In the genomic region with DNA sequence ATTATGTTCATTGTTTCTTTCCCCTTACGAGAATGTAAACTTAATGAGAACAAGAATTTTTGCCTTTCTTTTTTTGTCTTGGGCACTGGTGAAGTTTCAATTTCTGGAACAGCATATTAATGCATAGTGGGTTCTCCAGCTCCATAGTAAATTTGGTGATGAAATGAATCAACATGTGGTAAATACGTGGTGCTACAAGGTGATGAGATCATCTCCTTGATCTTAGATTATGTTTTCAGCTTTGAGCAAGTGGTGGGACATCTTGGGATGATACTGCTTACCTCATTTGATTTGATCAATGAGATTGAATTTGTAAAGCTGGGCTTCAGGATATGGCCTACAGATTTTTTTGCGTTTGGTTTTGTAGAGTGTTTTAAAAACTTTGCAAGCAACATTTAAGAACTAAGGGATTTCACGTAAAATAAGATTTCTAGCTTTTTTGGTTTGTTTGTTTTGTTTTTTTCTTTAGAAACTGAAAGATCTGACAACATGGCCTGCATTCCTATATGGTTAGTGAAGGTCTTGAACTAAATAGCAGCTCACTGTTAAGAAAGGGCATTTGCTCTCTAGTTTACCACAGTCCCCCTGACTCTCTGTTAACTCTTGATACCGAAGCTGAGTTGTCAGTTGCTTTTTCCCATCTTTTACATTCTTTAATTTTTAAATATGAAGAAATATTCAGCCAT, we compare ENCODE assay signal across 16 cellular contexts. TPM values are rescaled to one million over a fixed set of nuclear protein-coding genes. Genes with fewer than 3 reads are reported as not detected.
DNase-seq lines count a peak whose midpoint lies in the region; ATAC-seq and TF ChIP-seq lines count a peak whose summit lies in the region.
"Had no signal": no experiment of that assay in that cellular context is flagged by ENCODE, and none has a peak within 500 bp of the region (broad histone marks: within the 10 kb centered on the region; RNA-seq: fewer than 3 reads in every experiment).

No MANE protein-coding gene starts in this region.

- no peak overlapping the region for H3K9ac ChIP-seq in SK-N-SH

- no TSS peak for BruUV-seq in PC-9 (replicated peaks; lab: Mats Ljungman, UMichigan)

- 86% methylated on average over 5 of the region's 5 CpGs for WGBS in SK-N-SH (ENCODE audit: low lambda C conversion rate)

- intact Hi-C loops in PC-9 (cut with micrococcal nuclease; ENCODE audit: unreplicated experiment): no loop called here

- H3K9me2 ChIP-seq in PC-9 (ENCODE audit: insufficient read depth) (no peaks in the 10 kb centered on the region), SK-N-SH (no peaks in the 10 kb centered on the region)

- H3K9me3 ChIP-seq in PC-9 (ENCODE audit: insufficient read depth, low read depth) (0 out of 2 replicates have a peak, but pooled peaks cover 3% of the 10 kb centered on the region), osteoblast (ENCODE audit: low read depth, low read length) (no peaks in the 10 kb centered on the region), SK-N-SH (no peaks in the 10 kb centered on the region)
- H3K9me3 ChIP-seq: right atrium auricular region, upper lobe of right lung had no signal

- H3K79me2 ChIP-seq in PC-9 (ENCODE audit: low read depth) (peaks cover 100% of the 10 kb centered on the region), osteoblast (ENCODE audit: insufficient read depth, low read length) (peaks cover 100% of the 10 kb centered on the region), SK-N-SH (ENCODE audit: insufficient read depth) (peaks cover 99% of the 10 kb centered on the region)

- no peak overlapping the region for H3K4me2 ChIP-seq in PC-9
- peak overlapping the region; percentile 24 for H3K4me2 ChIP-seq in osteoblast (ENCODE audit: insufficient read depth, low read length)
- H3K4me2 ChIP-seq in SK-N-SH: no peak overlapping the region

- CTCF ChIA-PET in PC-9 (lab: Charles Lee): interaction anchor here (0.5 kb wide), 1 partner anchor 583 kb away, joined by 12 read pairs; no protein-coding TSS in a partner anchor
- CTCF ChIA-PET in SK-N-SH (lab: Yijun Ruan, JAX): interaction anchor here (1.4 kb wide), 1 partner anchor 10 kb away, joined by 4 read pairs; no protein-coding TSS in a partner anchor

- TF ChIP-seq EP300 in SK-N-SH (IDR thresholded peaks at IDR 0.05; ENCODE audit: borderline replicate concordance in 1 of 2, low read depth in 1 of 2, low read length in 1 of 2): no peak

- no peak for TF ChIP-seq RAD21 in SK-N-SH (IDR thresholded peaks at IDR 0.05; ENCODE audit: low read length)

- H2AFZ ChIP-seq in PC-9 (no peak overlapping the region), osteoblast (ENCODE audit: low read length) (no peak overlapping the region), SK-N-SH (ENCODE audit: low read depth) (no peak overlapping the region)

- H3K27ac ChIP-seq in PC-9 (peak overlapping the region; percentile 46), osteoblast (ENCODE audit: low read depth, low read length) (peak overlapping the region; percentile 85), SK-N-SH (ENCODE audit: low read depth in 2 of 2, low read length in 1 of 2) (no peak overlapping the region; a peak in 1 of 4 replicates), substantia nigra (ENCODE audit: low read depth, low read length, poor library complexity, severe bottlenecking) (no peak overlapping the region)
- H3K27ac ChIP-seq: right atrium auricular region, upper lobe of right lung had no signal

- peaks cover 87% of the 10 kb centered on the region for H3K36me3 ChIP-seq in PC-9 (ENCODE audit: low read depth)
- peaks cover 24% of the 10 kb centered on the region for H3K36me3 ChIP-seq in osteoblast (ENCODE audit: insufficient read depth, low read length)
- peaks cover 0 to 44% of the 10 kb centered on the region in 2 experiments for H3K36me3 ChIP-seq in SK-N-SH (replicated peaks in 1 of 2; ENCODE audit: control insufficient read depth in 1 of 2, insufficient read depth in 2 of 2, low read length in 1 of 2)
- H3K36me3 ChIP-seq: right atrium auricular region had no signal

- peak; percentile 28 to 54 for ATAC-seq in activated CD4-positive, CD25-positive, alpha-beta regulatory T cell treated with anti-CD3 and anti-CD28 coated beads, Interleukin-2, amount 50 U/mL, for 24 hours
- no peak for ATAC-seq in HG02759 (IDR thresholded peaks at IDR 0.05; ENCODE audit: unreplicated experiment)
- ATAC-seq: left lobe of liver; naive thymus-derived CD8-positive, alpha-beta T cell; upper lobe of right lung had no signal

- H4K20me1 ChIP-seq in PC-9 (ENCODE audit: insufficient read depth) (peaks cover 96% of the 10 kb centered on the region), osteoblast (ENCODE audit: insufficient read depth, low read length) (peaks cover 67% of the 10 kb centered on the region), SK-N-SH (ENCODE audit: insufficient read depth) (peaks cover 84% of the 10 kb centered on the region)

- H3K4me1 ChIP-seq in PC-9 (replicated peaks; ENCODE audit: insufficient read depth) (peaks cover 32% of the 10 kb centered on the region), osteoblast (ENCODE audit: insufficient read depth, low read length) (peaks cover 69% of the 10 kb centered on the region), SK-N-SH (ENCODE audit: control insufficient read depth in 1 of 2, insufficient read depth in 2 of 2, low read depth in 1 of 2, low read length in 1 of 2) (peaks cover 11 to 43% of the 10 kb centered on the region in 2 experiments; a peak in 3 of 4 replicates)

- no peak for DNase-seq in activated CD4-positive, CD25-positive, alpha-beta regulatory T cell treated with anti-CD3 and anti-CD28 coated beads, Interleukin-2, amount 50 U/mL, for 72 hours
- DNase-seq in PC-9 (no peak), choroid plexus epithelial cell (ENCODE audit: low read depth) (peak; percentile 81), osteoblast (ENCODE audit: insufficient read length, low spot score, missing footprints) (no peak), SK-N-SH (no peak), substantia nigra (lab: John Stamatoyannopoulos, UW) (no peak)
- DNase-seq: 8988T; activated CD4-positive, alpha-beta T cell treated with anti-CD3 and anti-CD28 coated beads, Interleukin-2, amount 50 U/mL, for 48 hours; naive thymus-derived CD8-positive, alpha-beta T cell; stimulated activated CD4-positive, alpha-beta T cell treated with anti-CD3 and anti-CD28 coated beads, Interleukin-4, amount 100 ng/mL, for 24 hours; T-helper 9 cell; upper lobe of right lung had no signal

- peaks cover 99% of the 10 kb centered on the region for H3F3A ChIP-seq in PC-9 (ENCODE audit: insufficient read depth, low read depth)
- H3F3A ChIP-seq in SK-N-SH (replicated peaks; ENCODE audit: insufficient read depth): peaks cover 32% of the 10 kb centered on the region

- POLR2A ChIA-PET in PC-9 (lab: Charles Lee; ENCODE audit: unreplicated experiment): interaction anchor here (0.6 kb wide), 1 partner anchor 142 kb away, joined by 3 read pairs; no protein-coding TSS in a partner anchor
- POLR2A ChIA-PET in SK-N-SH (lab: Yijun Ruan, JAX): no interaction called here

- H3K4me3 ChIP-seq in PC-9 (no peak overlapping the region), choroid plexus epithelial cell (ENCODE audit: low read depth, low read length) (no peak overlapping the region), osteoblast (ENCODE audit: insufficient read depth, low read length) (no peak overlapping the region), SK-N-SH (ENCODE audit: low read depth in 2 of 2, low read length in 1 of 2) (no peak overlapping the region)
- H3K4me3 ChIP-seq: right atrium auricular region, upper lobe of right lung had no signal

- TF ChIP-seq CTCF in PC-9 (conservative IDR thresholded peaks at IDR 0.05) (no peak), choroid plexus epithelial cell (conservative IDR thresholded peaks at IDR 0.05; ENCODE audit: low read depth, low read length) (no peak), osteoblast (IDR thresholded peaks at IDR 0.05; ENCODE audit: extremely low read depth, low read depth, low read length) (no peak), SK-N-SH (IDR thresholded peaks at IDR 0.05) (no peak)

- H3K27me3 ChIP-seq in PC-9 (ENCODE audit: insufficient read depth, low read depth) (no peaks in the 10 kb centered on the region), osteoblast (ENCODE audit: insufficient read depth, low read length) (no peaks in the 10 kb centered on the region), SK-N-SH (ENCODE audit: insufficient read depth) (no peaks in the 10 kb centered on the region)
- H3K27me3 ChIP-seq: right atrium auricular region, upper lobe of right lung had no signal

TF ChIP-seq in SK-N-SH, 30 proteins besides CTCF, POLR2A, EP300 and RAD21 (continues in another document):
- no peak for TF ChIP-seq FOSL2 (IDR thresholded peaks at IDR 0.05; ENCODE audit: borderline replicate concordance, low read depth)
- no peak for TF ChIP-seq JUND (IDR thresholded peaks at IDR 0.05)
- TF ChIP-seq POLR2AphosphoS5 (IDR thresholded peaks at IDR 0.05; ENCODE audit: low read depth, low read length): no peak
- no peak for TF ChIP-seq USF2 (IDR thresholded peaks at IDR 0.05; ENCODE audit: borderline replicate concordance, low read depth, low read length)
- no peak for TF ChIP-seq SMC3 (IDR thresholded peaks at IDR 0.05; ENCODE audit: low read depth, low read length)
- TF ChIP-seq FOXJ3 (CRISPR knock-in tag; IDR thresholded peaks at IDR 0.05): no peak
- TF ChIP-seq GABPA (IDR thresholded peaks at IDR 0.05; ENCODE audit: low read depth): no peak

RNA-seq across cellular contexts. Expression of gene FNDC3B, which starts 45.6 kb away (rescaled TPM):
- total RNA-seq in PC-9 (2021) (79.4 and 106 TPM in 2 replicates), osteoblast (179 TPM in 2 replicates)
- 10.4 TPM in 2 replicates for polyA plus RNA-seq in SK-N-SH (2012; rRNA removed)
- polyA plus RNA-seq in SK-N-SH (2012; cell fraction: cytosol; rRNA removed): 14.7 and 17.1 TPM in 2 replicates
- 12.5 and 21.9 TPM in 2 replicates for polyA plus RNA-seq in SK-N-SH (2012; cell fraction: nucleus; rRNA removed)

Comparison
In these comparisons a context has a peak if more than half of its experiments do, and no peak if none do; other contexts are left out.
1. H3K27ac ChIP-seq: peak in PC-9 (single experiment) and osteoblast (single experiment); none in SK-N-SH (0 of 2) and substantia nigra (single experiment).